8 cellular contexts compared by ENCODE assay signal in genomic region chr10:125897317-125897716, GRCh38. TPM values are rescaled to one million over a fixed set of nuclear protein-coding genes. Genes with fewer than 3 reads are reported as not detected.
DNase-seq lines count a peak whose midpoint lies in the region; ATAC-seq and TF ChIP-seq lines count a peak whose summit lies in the region.
"Not testable (repeated sequence)": the region's sequence is repeated elsewhere in the genome, so short reads cannot be mapped to it uniquely, and the experiment has no call there.

No MANE protein-coding gene starts in this region.

- not testable (repeated sequence) for TF ChIP-seq CTCF in PC-3 (conservative IDR thresholded peaks at IDR 0.05; ENCODE audit: low read depth, low read length); breast epithelium (IDR thresholded peaks at IDR 0.05); fibroblast of pulmonary artery (IDR thresholded peaks at IDR 0.05; ENCODE audit: low read length, missing control alignments); prostate gland (IDR thresholded peaks at IDR 0.05); upper lobe of right lung (IDR thresholded peaks at IDR 0.05)

- not testable (repeated sequence) for H3K9me3 ChIP-seq in CD8-positive, alpha-beta memory T cell (ENCODE audit: low read length); PC-3 (ENCODE audit: low read length); breast epithelium; mesodermal cell (ENCODE audit: control insufficient read depth, low read length); prostate gland; upper lobe of right lung

- peak overlapping the region; percentile 82; the same call in 1 of the 2 replicates for H3K9ac ChIP-seq in PC-3 (ENCODE audit: low read length)

- H3K27ac Mint-ChIP-seq in CD8-positive, alpha-beta memory T cell, result peak overlapping the region in 2 of 8 donors; percentile 10 to 73

- not testable (repeated sequence) for ATAC-seq in PC-3; activated T-cell treated with anti-CD3 and anti-CD28 coated beads, Interleukin-2, amount 50 U/mL, for 4 hours; upper lobe of right lung

- H3K9me3 Mint-ChIP-seq in CD8-positive, alpha-beta memory T cell; activated T-cell treated with anti-CD3 and anti-CD28 coated beads, Interleukin-2, amount 50 U/mL, for 4 hours: not testable (repeated sequence)

- POLR2A ChIA-PET in CD8-positive, alpha-beta memory T cell (lab: Charles Lee); PC-3 (lab: Charles Lee; ENCODE audit: unreplicated experiment): not testable (repeated sequence)

- peak overlapping the region; percentile 63; the same call in 1 of the 2 replicates for H2AFZ ChIP-seq in PC-3 (ENCODE audit: low read length)

- DNase-seq in CD8-positive, alpha-beta memory T cell; PC-3; activated T-cell treated with anti-CD3 and anti-CD28 coated beads, Interleukin-2, amount 50 U/mL, for 4 hours; breast epithelium (ENCODE audit: low spot score in 2 of 2); fibroblast of pulmonary artery (ENCODE audit: low read depth); prostate gland (ENCODE audit: low spot score); upper lobe of right lung: not testable (repeated sequence)

- peak overlapping the region; percentile 80 for H3K4me2 ChIP-seq in PC-3 (ENCODE audit: low read length)

- H3K27me3 ChIP-seq in CD8-positive, alpha-beta memory T cell (ENCODE audit: insufficient read depth, low read length, poor library complexity, severe bottlenecking); PC-3 (ENCODE audit: low read length); breast epithelium; prostate gland (replicated peaks; ENCODE audit: insufficient read depth); upper lobe of right lung: not testable (repeated sequence)

- not testable (repeated sequence) for H3K36me3 ChIP-seq in CD8-positive, alpha-beta memory T cell (ENCODE audit: insufficient read depth, low read length); PC-3 (ENCODE audit: low read depth, low read length); breast epithelium; mesodermal cell (ENCODE audit: control insufficient read depth, insufficient read depth, low read length); prostate gland; upper lobe of right lung

- CTCF ChIA-PET in CD8-positive, alpha-beta memory T cell (lab: Charles Lee); PC-3 (lab: Charles Lee): not testable (repeated sequence)

- H3K9me2 ChIP-seq in PC-3 (replicated peaks; ENCODE audit: low read length), result not testable (repeated sequence)

- peaks cover 17 to 41% of the 10 kb centered on the region in 2 donors for H3K27me3 Mint-ChIP-seq in CD8-positive, alpha-beta memory T cell
- peaks cover 15% of the 10 kb centered on the region for H3K27me3 Mint-ChIP-seq in activated T-cell treated with anti-CD3 and anti-CD28 coated beads, Interleukin-2, amount 50 U/mL, for 4 hours (ENCODE audit: low read depth)

- H3K4me3 Mint-ChIP-seq in CD8-positive, alpha-beta memory T cell, result peak overlapping the region; percentile 81 to 93 (median 86)
- peak overlapping the region; percentile 86 for H3K4me3 Mint-ChIP-seq in activated T-cell treated with anti-CD3 and anti-CD28 coated beads, Interleukin-2, amount 50 U/mL, for 4 hours

- peaks cover 12 to 20% (median 16%) of the 10 kb centered on the region in 3 donors for H3K4me1 Mint-ChIP-seq in CD8-positive, alpha-beta memory T cell
- peaks cover 16% of the 10 kb centered on the region for H3K4me1 Mint-ChIP-seq in activated T-cell treated with anti-CD3 and anti-CD28 coated beads, Interleukin-2, amount 50 U/mL, for 4 hours (ENCODE audit: low read depth)

- not testable (repeated sequence) for TF ChIP-seq POLR2A in breast epithelium (IDR thresholded peaks at IDR 0.05); prostate gland (IDR thresholded peaks at IDR 0.05)

- H3K79me2 ChIP-seq in PC-3 (ENCODE audit: low read length), result peaks cover 30% of the 10 kb centered on the region

- intact Hi-C loops in PC-3 (cut with micrococcal nuclease); breast epithelium (cut with DNase I; ENCODE audit: low total_unique reads); prostate gland (cut with DNase I); upper lobe of right lung (cut with DNase I): not testable (repeated sequence)

- BruUV-seq in PC-3 (replicated peaks; lab: Mats Ljungman, UMichigan), result TSS peak; percentile 36

- H3K4me3 ChIP-seq in CD8-positive, alpha-beta memory T cell (ENCODE audit: low read length), result not testable (repeated sequence)
- H3K4me3 ChIP-seq in PC-3 (ENCODE audit: low read length), result peak overlapping the region; percentile 74
- peak overlapping the region in 2 of 3 donors; percentile 75 to 92 for H3K4me3 ChIP-seq in breast epithelium
- H3K4me3 ChIP-seq in fibroblast of pulmonary artery (replicated peaks; ENCODE audit: low read depth, low read length), result peak overlapping the region; percentile 75
- H3K4me3 ChIP-seq in mesodermal cell (ENCODE audit: extremely low read depth, insufficient read depth, low read length, poor library complexity, severe bottlenecking), result peak overlapping the region; percentile 74
- peak overlapping the region; percentile 69 to 81 for H3K4me3 ChIP-seq in prostate gland
- H3K4me3 ChIP-seq in upper lobe of right lung, result peak overlapping the region; percentile 72

- H3F3A ChIP-seq in PC-3 (ENCODE audit: low read length, unreplicated experiment), result not testable (repeated sequence)

- not testable (repeated sequence) for H3K27ac ChIP-seq in CD8-positive, alpha-beta memory T cell (ENCODE audit: low read depth, low read length); PC-3 (ENCODE audit: low read length); mesodermal cell (ENCODE audit: low read depth, low read length, severe bottlenecking); prostate gland; upper lobe of right lung
- peak overlapping the region in 1 of 2 donors; percentile 92 for H3K27ac ChIP-seq in breast epithelium

- H4K20me1 ChIP-seq in PC-3 (ENCODE audit: low read length), result not testable (repeated sequence)

- WGBS in mesodermal cell (ENCODE audit: insufficient coverage in 2 of 2), 2 experiments, result 60% methylated on average over 1 of the region's 4 CpGs; no CpG with 5 or more reads in 1 of the 2 experiments
- 40% methylated on average over 4 of the region's 4 CpGs for WGBS in prostate gland

- not testable (repeated sequence) for H3K36me3 Mint-ChIP-seq in CD8-positive, alpha-beta memory T cell; activated T-cell treated with anti-CD3 and anti-CD28 coated beads, Interleukin-2, amount 50 U/mL, for 4 hours (ENCODE audit: insufficient read depth)

- H3K4me1 ChIP-seq in CD8-positive, alpha-beta memory T cell (ENCODE audit: insufficient read depth, low read length); breast epithelium; mesodermal cell (ENCODE audit: control insufficient read depth, insufficient read depth, low read length, poor library complexity, severe bottlenecking); prostate gland (replicated peaks); upper lobe of right lung: not testable (repeated sequence)
- peaks cover 13% of the 10 kb centered on the region; the same call in 1 of the 2 replicates for H3K4me1 ChIP-seq in PC-3 (ENCODE audit: insufficient read depth, low read length)

RNA-seq across cellular contexts. Expression of gene FANK1, which starts 1.0 kb away (rescaled TPM):
- total RNA-seq in CD8-positive, alpha-beta memory T cell, result under 1 TPM; 0.44 to 0.66 TPM
- not detected for polyA plus RNA-seq in CD8-positive, alpha-beta memory T cell
- 0.95 and 2.4 TPM in 2 replicates for total RNA-seq in PC-3 (2014; rRNA removed)
- total RNA-seq in activated T-cell treated with anti-CD3 and anti-CD28 coated beads, Interleukin-2, amount 50 U/mL, for 4 hours, result under 1 TPM; 0.37 to 0.71 (median 0.66) TPM
- 10 to 100 TPM in 2 of 3 donors, 1 to 10 TPM in 1; 2.6 to 18.1 (median 13.8) TPM for total RNA-seq in breast epithelium
- 7.2 TPM for polyA plus RNA-seq in mesodermal cell (2013, experiment 1 of 2)
- polyA plus RNA-seq in mesodermal cell (2013, experiment 2 of 2), result 6.0 TPM
- 1 to 10 TPM; 2.6 to 7.9 TPM for total RNA-seq in prostate gland
- total RNA-seq in upper lobe of right lung, result 2.6 TPM

RNA-seq across cellular contexts. Expression of gene DHX32, which starts 16.2 kb away (rescaled TPM):
- 10 to 100 TPM; 10.7 to 11.0 TPM for total RNA-seq in CD8-positive, alpha-beta memory T cell
- polyA plus RNA-seq in CD8-positive, alpha-beta memory T cell, result 8.4 TPM
- total RNA-seq in PC-3 (2014; rRNA removed) (31.0 and 38.7 TPM in 2 replicates), breast epithelium (10 to 100 TPM; 18.1 to 54.6 (median 42.0) TPM), prostate gland (10 to 100 TPM; 39.3 to 53.5 TPM), upper lobe of right lung (35.1 TPM)
- total RNA-seq in activated T-cell treated with anti-CD3 and anti-CD28 coated beads, Interleukin-2, amount 50 U/mL, for 4 hours, result 10 to 100 TPM in 2 of 3 donors, 1 to 10 TPM in 1; 9.3 to 18.0 (median 13.0) TPM
- 31.8 TPM for polyA plus RNA-seq in mesodermal cell (2013, experiment 1 of 2)
- polyA plus RNA-seq in mesodermal cell (2013, experiment 2 of 2), result 32.6 TPM
